ENCODE assay signal across 1 cellular context in the genomic region with DNA sequence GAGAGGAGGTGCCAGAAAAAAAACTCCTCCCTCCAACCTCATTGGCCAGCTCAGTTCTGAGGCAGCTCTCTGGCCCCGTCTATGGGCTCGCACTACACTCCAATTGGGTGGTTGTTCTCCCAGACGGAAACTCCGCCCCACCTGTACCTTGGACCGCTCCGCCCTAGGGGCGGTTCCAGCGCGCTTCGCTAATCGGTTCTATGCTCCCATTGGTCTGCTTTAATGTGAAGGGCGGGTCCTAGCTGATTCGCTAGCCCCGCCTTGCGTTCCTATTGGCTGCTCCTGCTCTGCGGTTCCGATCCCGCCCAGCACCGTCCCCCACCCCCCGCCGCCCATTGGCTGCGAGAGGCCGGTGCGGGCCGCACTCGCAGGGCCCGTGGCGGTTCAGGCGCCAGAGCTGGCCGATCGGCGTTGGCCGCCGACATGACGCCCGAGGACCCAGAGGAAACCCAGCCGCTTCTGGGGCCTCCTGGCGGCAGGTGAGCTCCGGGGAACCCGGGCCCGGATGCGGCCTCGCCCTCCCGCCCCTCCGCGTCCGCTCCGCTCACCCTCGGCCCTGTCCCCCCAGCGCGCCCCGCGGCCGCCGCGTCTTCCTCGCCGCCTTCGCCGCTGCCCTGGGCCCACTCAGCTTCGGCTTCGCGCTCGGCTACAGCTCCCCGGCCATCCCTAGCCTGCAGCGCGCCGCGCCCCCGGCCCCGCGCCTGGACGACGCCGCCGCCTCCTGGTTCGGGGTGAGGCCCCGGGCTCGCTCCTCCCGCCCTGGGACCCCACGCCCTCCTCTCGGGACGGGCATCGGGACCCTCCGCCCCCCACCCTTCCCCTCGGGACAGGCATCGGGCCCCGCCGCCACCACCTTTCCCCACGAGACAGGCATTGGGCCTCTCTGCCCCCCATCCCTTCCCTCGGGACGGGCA.
TF ChIP-seq lines count a peak whose summit lies in the region.

A gene with protein sequence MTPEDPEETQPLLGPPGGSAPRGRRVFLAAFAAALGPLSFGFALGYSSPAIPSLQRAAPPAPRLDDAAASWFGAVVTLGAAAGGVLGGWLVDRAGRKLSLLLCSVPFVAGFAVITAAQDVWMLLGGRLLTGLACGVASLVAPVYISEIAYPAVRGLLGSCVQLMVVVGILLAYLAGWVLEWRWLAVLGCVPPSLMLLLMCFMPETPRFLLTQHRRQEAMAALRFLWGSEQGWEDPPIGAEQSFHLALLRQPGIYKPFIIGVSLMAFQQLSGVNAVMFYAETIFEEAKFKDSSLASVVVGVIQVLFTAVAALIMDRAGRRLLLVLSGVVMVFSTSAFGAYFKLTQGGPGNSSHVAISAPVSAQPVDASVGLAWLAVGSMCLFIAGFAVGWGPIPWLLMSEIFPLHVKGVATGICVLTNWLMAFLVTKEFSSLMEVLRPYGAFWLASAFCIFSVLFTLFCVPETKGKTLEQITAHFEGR (plus strand): TSS at position 362 of the 914 bp plus-strand sequence. CDS start 62 bp downstream, at position 424.

TF ChIP-seq in HepG2, 621 proteins besides CTCF, POLR2A, EP300 and RAD21 (continued from another document and continues in another):
- TF ChIP-seq, protein P1, sequence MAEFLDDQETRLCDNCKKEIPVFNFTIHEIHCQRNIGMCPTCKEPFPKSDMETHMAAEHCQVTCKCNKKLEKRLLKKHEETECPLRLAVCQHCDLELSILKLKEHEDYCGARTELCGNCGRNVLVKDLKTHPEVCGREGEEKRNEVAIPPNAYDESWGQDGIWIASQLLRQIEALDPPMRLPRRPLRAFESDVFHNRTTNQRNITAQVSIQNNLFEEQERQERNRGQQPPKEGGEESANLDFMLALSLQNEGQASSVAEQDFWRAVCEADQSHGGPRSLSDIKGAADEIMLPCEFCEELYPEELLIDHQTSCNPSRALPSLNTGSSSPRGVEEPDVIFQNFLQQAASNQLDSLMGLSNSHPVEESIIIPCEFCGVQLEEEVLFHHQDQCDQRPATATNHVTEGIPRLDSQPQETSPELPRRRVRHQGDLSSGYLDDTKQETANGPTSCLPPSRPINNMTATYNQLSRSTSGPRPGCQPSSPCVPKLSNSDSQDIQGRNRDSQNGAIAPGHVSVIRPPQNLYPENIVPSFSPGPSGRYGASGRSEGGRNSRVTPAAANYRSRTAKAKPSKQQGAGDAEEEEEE (CRISPR knock-in tag; IDR thresholded peaks at IDR 0.05; ENCODE audit: borderline replicate concordance), result no peak
- TF ChIP-seq ZSCAN20 (CRISPR knock-in tag; IDR thresholded peaks at IDR 0.05; ENCODE audit: borderline replicate concordance) (peak; percentile 90; the same call in 1 of the 2 replicates), ZNF724P (CRISPR knock-in tag; IDR thresholded peaks at IDR 0.05; ENCODE audit: borderline replicate concordance) (no peak), ZSCAN21 (CRISPR knock-in tag; IDR thresholded peaks at IDR 0.05; ENCODE audit: borderline replicate concordance) (no peak; the same call in 1 of the 2 replicates), POLR2G (IDR thresholded peaks at IDR 0.05; ENCODE audit: low read depth, low read length) (peak; percentile 67), RARG (CRISPR knock-in tag; IDR thresholded peaks at IDR 0.05; ENCODE audit: low read depth) (no peak), DNMT3B (CRISPR knock-in tag; conservative IDR thresholded peaks at IDR 0.05) (no peak), ARHGAP35 (CRISPR knock-in tag; IDR thresholded peaks at IDR 0.05; ENCODE audit: borderline replicate concordance) (no peak), ZNF75D (CRISPR knock-in tag; IDR thresholded peaks at IDR 0.05; ENCODE audit: borderline replicate concordance) (no peak), ZNF709 (CRISPR knock-in tag; IDR thresholded peaks at IDR 0.05) (no peak), ARNT2 (CRISPR knock-in tag; IDR thresholded peaks at IDR 0.05; ENCODE audit: low read depth) (peak; percentile 63), FOXC1 (CRISPR knock-in tag; IDR thresholded peaks at IDR 0.05; ENCODE audit: borderline replicate concordance) (no peak; the same call in 1 of the 2 replicates), FOXA1 (IDR thresholded peaks at IDR 0.05) (no peak), FOXA1 (CRISPR knock-in tag; IDR thresholded peaks at IDR 0.05) (no peak), RARA (CRISPR knock-in tag; IDR thresholded peaks at IDR 0.05) (no peak), ZNF549 (CRISPR knock-in tag; IDR thresholded peaks at IDR 0.05) (no peak), SRSF4 (IDR thresholded peaks at IDR 0.05; ENCODE audit: low read depth, low read length, poor library complexity, severe bottlenecking) (no peak)
- TF ChIP-seq, protein P2, sequence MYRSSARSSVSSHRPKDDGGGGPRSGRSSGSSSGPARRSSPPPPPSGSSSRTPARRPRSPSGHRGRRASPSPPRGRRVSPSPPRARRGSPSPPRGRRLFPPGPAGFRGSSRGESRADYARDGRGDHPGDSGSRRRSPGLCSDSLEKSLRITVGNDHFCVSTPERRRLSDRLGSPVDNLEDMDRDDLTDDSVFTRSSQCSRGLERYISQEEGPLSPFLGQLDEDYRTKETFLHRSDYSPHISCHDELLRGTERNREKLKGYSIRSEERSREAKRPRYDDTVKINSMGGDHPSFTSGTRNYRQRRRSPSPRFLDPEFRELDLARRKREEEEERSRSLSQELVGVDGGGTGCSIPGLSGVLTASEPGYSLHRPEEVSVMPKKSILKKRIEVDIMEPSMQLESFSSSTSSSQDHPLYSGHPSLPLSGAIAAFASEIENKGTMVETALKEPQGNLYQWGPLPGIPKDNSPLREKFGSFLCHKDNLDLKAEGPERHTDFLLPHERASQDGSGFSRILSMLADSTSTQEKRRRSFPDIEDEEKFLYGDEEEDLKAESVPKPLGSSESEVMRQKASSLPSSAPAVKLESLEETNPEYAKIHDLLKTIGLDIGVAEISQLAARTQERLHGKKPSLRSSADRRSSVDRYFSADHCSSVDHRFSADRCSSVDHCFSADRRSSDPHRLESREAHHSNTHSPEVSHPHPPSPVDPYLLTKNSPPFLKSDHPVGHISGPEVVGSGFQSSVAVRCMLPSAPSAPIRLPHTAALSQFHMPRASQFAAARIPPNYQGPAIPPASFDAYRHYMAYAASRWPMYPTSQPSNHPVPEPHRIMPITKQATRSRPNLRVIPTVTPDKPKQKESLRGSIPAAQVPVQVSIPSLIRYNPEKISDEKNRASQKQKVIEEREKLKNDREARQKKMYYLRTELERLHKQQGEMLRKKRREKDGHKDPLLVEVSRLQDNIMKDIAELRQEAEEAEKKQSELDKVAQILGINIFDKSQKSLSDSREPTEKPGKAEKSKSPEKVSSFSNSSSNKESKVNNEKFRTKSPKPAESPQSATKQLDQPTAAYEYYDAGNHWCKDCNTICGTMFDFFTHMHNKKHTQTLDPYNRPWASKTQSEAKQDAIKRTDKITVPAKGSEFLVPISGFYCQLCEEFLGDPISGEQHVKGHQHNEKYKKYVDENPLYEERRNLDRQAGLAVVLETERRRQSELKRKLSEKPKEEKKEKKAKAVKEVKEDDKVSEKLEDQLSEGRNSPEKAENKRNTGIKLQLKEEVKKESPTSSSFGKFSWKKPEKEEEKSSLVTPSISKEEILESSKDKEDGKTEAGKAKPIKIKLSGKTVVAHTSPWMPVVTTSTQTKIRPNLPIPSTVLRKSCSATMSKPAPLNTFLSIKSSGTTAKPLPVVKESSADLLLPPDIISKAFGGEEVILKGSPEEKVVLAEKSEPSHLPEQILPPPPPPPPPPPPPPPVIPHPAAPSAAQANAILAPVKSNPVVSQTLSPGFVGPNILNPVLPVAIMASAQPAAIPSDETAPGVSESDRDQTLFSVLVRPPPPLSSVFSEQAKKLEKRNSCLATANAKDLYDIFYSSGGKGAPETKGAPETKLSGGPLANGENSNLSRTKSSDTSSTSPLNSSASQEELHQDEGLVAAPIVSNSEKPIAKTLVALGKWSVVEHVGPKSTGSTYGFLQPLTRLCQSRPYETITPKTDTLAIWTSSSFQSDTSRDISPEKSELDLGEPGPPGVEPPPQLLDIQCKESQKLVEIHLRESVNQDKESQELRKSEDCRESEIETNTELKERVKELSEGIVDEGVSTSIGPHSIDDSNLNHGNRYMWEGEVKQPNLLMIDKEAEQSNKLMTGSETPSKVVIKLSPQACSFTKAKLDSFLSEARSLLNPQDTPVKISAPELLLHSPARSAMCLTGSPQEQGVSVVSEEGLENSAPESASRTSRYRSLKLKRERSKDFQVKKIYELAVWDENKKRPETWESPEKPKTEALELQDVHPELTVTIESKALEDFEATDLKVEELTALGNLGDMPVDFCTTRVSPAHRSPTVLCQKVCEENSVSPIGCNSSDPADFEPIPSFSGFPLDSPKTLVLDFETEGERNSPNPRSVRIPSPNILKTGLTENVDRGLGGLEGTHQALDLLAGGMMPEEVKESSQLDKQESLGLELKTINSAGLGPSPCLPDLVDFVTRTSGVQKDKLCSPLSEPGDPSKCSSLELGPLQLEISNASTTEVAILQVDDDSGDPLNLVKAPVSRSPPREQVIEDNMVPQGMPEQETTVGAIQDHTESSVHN (CRISPR knock-in tag; IDR thresholded peaks at IDR 0.05), result no peak
- TF ChIP-seq, protein P3, sequence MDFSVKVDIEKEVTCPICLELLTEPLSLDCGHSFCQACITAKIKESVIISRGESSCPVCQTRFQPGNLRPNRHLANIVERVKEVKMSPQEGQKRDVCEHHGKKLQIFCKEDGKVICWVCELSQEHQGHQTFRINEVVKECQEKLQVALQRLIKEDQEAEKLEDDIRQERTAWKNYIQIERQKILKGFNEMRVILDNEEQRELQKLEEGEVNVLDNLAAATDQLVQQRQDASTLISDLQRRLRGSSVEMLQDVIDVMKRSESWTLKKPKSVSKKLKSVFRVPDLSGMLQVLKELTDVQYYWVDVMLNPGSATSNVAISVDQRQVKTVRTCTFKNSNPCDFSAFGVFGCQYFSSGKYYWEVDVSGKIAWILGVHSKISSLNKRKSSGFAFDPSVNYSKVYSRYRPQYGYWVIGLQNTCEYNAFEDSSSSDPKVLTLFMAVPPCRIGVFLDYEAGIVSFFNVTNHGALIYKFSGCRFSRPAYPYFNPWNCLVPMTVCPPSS (IDR thresholded peaks at IDR 0.05), result no peak
- TF ChIP-seq, protein P4, sequence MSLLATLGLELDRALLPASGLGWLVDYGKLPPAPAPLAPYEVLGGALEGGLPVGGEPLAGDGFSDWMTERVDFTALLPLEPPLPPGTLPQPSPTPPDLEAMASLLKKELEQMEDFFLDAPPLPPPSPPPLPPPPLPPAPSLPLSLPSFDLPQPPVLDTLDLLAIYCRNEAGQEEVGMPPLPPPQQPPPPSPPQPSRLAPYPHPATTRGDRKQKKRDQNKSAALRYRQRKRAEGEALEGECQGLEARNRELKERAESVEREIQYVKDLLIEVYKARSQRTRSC (CRISPR knock-in tag; IDR thresholded peaks at IDR 0.05; ENCODE audit: low read depth), result no peak
- TF ChIP-seq, protein P5, sequence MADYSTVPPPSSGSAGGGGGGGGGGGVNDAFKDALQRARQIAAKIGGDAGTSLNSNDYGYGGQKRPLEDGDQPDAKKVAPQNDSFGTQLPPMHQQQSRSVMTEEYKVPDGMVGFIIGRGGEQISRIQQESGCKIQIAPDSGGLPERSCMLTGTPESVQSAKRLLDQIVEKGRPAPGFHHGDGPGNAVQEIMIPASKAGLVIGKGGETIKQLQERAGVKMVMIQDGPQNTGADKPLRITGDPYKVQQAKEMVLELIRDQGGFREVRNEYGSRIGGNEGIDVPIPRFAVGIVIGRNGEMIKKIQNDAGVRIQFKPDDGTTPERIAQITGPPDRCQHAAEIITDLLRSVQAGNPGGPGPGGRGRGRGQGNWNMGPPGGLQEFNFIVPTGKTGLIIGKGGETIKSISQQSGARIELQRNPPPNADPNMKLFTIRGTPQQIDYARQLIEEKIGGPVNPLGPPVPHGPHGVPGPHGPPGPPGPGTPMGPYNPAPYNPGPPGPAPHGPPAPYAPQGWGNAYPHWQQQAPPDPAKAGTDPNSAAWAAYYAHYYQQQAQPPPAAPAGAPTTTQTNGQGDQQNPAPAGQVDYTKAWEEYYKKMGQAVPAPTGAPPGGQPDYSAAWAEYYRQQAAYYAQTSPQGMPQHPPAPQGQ (CRISPR knock-in tag; IDR thresholded peaks at IDR 0.05; ENCODE audit: borderline replicate concordance), result no peak
- TF ChIP-seq, protein P6, sequence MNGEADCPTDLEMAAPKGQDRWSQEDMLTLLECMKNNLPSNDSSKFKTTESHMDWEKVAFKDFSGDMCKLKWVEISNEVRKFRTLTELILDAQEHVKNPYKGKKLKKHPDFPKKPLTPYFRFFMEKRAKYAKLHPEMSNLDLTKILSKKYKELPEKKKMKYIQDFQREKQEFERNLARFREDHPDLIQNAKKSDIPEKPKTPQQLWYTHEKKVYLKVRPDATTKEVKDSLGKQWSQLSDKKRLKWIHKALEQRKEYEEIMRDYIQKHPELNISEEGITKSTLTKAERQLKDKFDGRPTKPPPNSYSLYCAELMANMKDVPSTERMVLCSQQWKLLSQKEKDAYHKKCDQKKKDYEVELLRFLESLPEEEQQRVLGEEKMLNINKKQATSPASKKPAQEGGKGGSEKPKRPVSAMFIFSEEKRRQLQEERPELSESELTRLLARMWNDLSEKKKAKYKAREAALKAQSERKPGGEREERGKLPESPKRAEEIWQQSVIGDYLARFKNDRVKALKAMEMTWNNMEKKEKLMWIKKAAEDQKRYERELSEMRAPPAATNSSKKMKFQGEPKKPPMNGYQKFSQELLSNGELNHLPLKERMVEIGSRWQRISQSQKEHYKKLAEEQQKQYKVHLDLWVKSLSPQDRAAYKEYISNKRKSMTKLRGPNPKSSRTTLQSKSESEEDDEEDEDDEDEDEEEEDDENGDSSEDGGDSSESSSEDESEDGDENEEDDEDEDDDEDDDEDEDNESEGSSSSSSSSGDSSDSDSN (CRISPR knock-in tag; IDR thresholded peaks at IDR 0.05), result peak; percentile 83; the same call in 1 of the 2 replicates
- TF ChIP-seq, protein P7, sequence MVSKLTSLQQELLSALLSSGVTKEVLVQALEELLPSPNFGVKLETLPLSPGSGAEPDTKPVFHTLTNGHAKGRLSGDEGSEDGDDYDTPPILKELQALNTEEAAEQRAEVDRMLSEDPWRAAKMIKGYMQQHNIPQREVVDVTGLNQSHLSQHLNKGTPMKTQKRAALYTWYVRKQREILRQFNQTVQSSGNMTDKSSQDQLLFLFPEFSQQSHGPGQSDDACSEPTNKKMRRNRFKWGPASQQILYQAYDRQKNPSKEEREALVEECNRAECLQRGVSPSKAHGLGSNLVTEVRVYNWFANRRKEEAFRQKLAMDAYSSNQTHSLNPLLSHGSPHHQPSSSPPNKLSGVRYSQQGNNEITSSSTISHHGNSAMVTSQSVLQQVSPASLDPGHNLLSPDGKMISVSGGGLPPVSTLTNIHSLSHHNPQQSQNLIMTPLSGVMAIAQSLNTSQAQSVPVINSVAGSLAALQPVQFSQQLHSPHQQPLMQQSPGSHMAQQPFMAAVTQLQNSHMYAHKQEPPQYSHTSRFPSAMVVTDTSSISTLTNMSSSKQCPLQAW (CRISPR knock-in tag; IDR thresholded peaks at IDR 0.05), result 0 out of 2 replicates have a peak, but pooled peaks have one; percentile 53
- TF ChIP-seq, protein P8, sequence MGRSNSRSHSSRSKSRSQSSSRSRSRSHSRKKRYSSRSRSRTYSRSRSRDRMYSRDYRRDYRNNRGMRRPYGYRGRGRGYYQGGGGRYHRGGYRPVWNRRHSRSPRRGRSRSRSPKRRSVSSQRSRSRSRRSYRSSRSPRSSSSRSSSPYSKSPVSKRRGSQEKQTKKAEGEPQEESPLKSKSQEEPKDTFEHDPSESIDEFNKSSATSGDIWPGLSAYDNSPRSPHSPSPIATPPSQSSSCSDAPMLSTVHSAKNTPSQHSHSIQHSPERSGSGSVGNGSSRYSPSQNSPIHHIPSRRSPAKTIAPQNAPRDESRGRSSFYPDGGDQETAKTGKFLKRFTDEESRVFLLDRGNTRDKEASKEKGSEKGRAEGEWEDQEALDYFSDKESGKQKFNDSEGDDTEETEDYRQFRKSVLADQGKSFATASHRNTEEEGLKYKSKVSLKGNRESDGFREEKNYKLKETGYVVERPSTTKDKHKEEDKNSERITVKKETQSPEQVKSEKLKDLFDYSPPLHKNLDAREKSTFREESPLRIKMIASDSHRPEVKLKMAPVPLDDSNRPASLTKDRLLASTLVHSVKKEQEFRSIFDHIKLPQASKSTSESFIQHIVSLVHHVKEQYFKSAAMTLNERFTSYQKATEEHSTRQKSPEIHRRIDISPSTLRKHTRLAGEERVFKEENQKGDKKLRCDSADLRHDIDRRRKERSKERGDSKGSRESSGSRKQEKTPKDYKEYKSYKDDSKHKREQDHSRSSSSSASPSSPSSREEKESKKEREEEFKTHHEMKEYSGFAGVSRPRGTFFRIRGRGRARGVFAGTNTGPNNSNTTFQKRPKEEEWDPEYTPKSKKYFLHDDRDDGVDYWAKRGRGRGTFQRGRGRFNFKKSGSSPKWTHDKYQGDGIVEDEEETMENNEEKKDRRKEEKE (IDR thresholded peaks at IDR 0.05), result no peak
